In the genomic region with DNA sequence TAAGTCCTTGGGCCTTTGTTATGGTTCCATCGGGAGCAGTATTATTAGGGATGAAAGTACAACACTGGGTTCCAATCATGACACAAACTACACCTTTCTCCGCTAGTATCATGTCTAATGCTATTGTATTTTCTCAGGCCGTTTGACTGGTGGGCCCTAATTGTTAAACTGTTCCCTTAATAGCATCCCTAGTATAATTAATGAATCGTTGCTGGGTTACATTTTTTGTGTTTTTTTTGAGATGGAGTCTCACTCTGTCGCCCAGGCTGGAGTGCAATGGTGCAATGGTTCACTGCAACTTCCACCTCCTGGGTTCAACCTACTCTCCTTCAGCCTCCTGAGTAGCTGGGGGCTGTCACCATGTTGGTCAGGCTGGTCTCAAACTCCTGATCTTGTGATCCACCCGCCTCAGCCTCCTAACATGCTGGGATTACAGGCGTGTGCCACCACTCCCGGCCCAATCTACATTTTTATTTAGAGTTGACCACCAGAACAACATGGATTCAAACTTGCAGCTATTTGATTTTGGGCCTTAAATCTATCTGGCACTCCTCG, we compare ENCODE assay signal across 1 cellular context.
TF ChIP-seq lines count a peak whose summit lies in the region.

No MANE protein-coding gene starts in this region.

TF ChIP-seq in GM12878, 131 proteins besides CTCF, POLR2A, EP300 and RAD21 (continued from another document):
- TF ChIP-seq NFYA (IDR thresholded peaks at IDR 0.05; ENCODE audit: borderline replicate concordance, low read depth, low read length) (no peak), ZNF274 (IDR thresholded peaks at IDR 0.05; ENCODE audit: insufficient read depth, insufficient read length) (no peak)
